25 cellular contexts compared by ENCODE assay signal in the genomic region with DNA sequence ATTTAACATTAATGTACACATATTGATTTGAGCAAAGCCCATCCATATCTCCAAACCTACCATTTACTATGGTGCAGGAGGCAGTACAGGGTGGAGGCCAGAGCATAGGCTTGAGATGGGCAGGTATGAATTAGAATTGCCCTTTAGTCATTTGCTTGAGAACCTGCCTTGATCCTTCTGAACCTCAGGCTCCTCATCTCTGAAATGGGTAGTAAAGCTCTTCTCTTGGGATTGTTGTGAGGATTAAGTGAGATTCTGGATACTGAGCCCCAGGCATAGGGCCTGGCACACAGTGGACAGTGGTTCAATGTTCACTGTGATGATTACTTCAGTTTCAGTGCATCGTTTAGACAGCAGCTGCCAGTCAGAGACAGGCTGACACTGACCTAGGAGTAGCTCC.
"Had no signal": no experiment of that assay in that cellular context is flagged by ENCODE, and none has a peak within 500 bp of the region (broad histone marks: within the 10 kb centered on the region; RNA-seq: fewer than 3 reads in every experiment).

No MANE protein-coding gene starts in this region.

- H3K27ac ChIP-seq: colonic mucosa, foreskin keratinocyte, prostate gland, right atrium auricular region, skin epidermis, spleen, thyroid gland had no signal

- H3K27me3 Mint-ChIP-seq: central memory CD8-positive, alpha-beta T cell; naive thymus-derived CD8-positive, alpha-beta T cell had no signal

- H3K27me3 ChIP-seq: colonic mucosa, esophagus muscularis mucosa, foreskin keratinocyte, gastroesophageal sphincter, right atrium auricular region, thyroid gland had no signal

- H3K36me3 Mint-ChIP-seq: stimulated activated naive B cell treated with anti-CD40 and anti-IgM and Interleukin-4, amounts not matched to agents 10 μg/mL and 1 μg/mL and 100 μg/mL, for 72 hours had no signal

- DNase-seq: colonic mucosa; effector CD8-positive, alpha-beta T cell; foreskin keratinocyte; heart right ventricle; hippocampal formation; immature natural killer cell; islet precursor cell; kidney glomerular epithelial cell; mammary epithelial cell; naive thymus-derived CD8-positive, alpha-beta T cell; nephron progenitor cell; nucleus accumbens; spleen; stimulated activated CD4-positive, alpha-beta T cell treated with anti-CD3 and anti-CD28 coated beads, Interleukin-4, amount 100 ng/mL, for 4 hours; stimulated activated naive B cell treated with anti-CD40 and anti-IgM and Interleukin-4, amounts not matched to agents 10 μg/mL and 1 μg/mL and 100 μg/mL, for 72 hours; trophoblast cell had no signal

- H3K4me3 ChIP-seq: colonic mucosa, esophagus muscularis mucosa, gastroesophageal sphincter, heart right ventricle, prostate gland, right atrium auricular region, skin epidermis, spleen, thyroid gland had no signal

- H3K9me3 Mint-ChIP-seq: central memory CD8-positive, alpha-beta T cell; dendritic cell treated with granulocyte-macrophage colony-stimulating factor and Interleukin-4, amounts not matched to agents 40 ng/mL and 50 ng/mL, for 4 days; immature natural killer cell; naive thymus-derived CD8-positive, alpha-beta T cell; stimulated activated naive B cell treated with anti-CD40 and anti-IgM and Interleukin-4, amounts not matched to agents 10 μg/mL and 1 μg/mL and 100 μg/mL, for 72 hours; stimulated activated naive CD8-positive, alpha-beta T cell treated with anti-CD3 and anti-CD28 coated beads, Interleukin-15, Interleukin-2, amounts not matched to agents 100 ng/mL and 50 ng/mL, for 24 hours had no signal

- H3K4me3 Mint-ChIP-seq: central memory CD8-positive, alpha-beta T cell; dendritic cell treated with granulocyte-macrophage colony-stimulating factor and Interleukin-4, amounts not matched to agents 40 ng/mL and 50 ng/mL, for 4 days; immature natural killer cell; naive thymus-derived CD8-positive, alpha-beta T cell; nephron progenitor cell; stimulated activated naive B cell treated with anti-CD40 and anti-IgM and Interleukin-4, amounts not matched to agents 10 μg/mL and 1 μg/mL and 100 μg/mL, for 72 hours; stimulated activated naive CD8-positive, alpha-beta T cell treated with anti-CD3 and anti-CD28 coated beads, Interleukin-15, Interleukin-2, amounts not matched to agents 100 ng/mL and 50 ng/mL, for 24 hours had no signal

- H3K4me1 ChIP-seq: prostate gland had no signal

- ATAC-seq: foreskin keratinocyte; gastroesophageal sphincter; heart right ventricle; naive thymus-derived CD8-positive, alpha-beta T cell; stimulated activated naive B cell treated with anti-CD40 and anti-IgM and Interleukin-4, amounts not matched to agents 10 μg/mL and 1 μg/mL and 100 μg/mL, for 72 hours had no signal

- H3K9me3 ChIP-seq: colonic mucosa, esophagus muscularis mucosa, gastroesophageal sphincter, heart right ventricle, prostate gland, right atrium auricular region, spleen, thyroid gland had no signal

- H3K36me3 ChIP-seq: colonic mucosa, esophagus muscularis mucosa, gastroesophageal sphincter, heart right ventricle, prostate gland, right atrium auricular region, spleen, thyroid gland had no signal

- H3K27ac Mint-ChIP-seq: dendritic cell treated with granulocyte-macrophage colony-stimulating factor and Interleukin-4, amounts not matched to agents 40 ng/mL and 50 ng/mL, for 4 days; nephron progenitor cell; stimulated activated naive B cell treated with anti-CD40 and anti-IgM and Interleukin-4, amounts not matched to agents 10 μg/mL and 1 μg/mL and 100 μg/mL, for 72 hours; stimulated activated naive CD8-positive, alpha-beta T cell treated with anti-CD3 and anti-CD28 coated beads, Interleukin-15, Interleukin-2, amounts not matched to agents 100 ng/mL and 50 ng/mL, for 24 hours had no signal
